8 cellular contexts compared by ENCODE assay signal in genomic region chr10:73358331-73359279, GRCh38. TPM values are rescaled to one million over a fixed set of nuclear protein-coding genes. Genes with fewer than 3 reads are reported as not detected.
DNase-seq lines count a peak whose midpoint lies in the region; ATAC-seq and TF ChIP-seq lines count a peak whose summit lies in the region.

Gene CFAP70, minus strand, starts transcription at chr10:73358864. Its CDS starts 4,068 bp downstream, at chr10:73354796.

- peak within 1 kb of the TSS; percentile 96 for H2AFZ ChIP-seq in OCI-LY3 (ENCODE audit: low read depth, low read length)

- intact Hi-C loops in Calu3 (cut with micrococcal nuclease; ENCODE audit: unreplicated experiment), result no loop called here

- H3K79me2 ChIP-seq in OCI-LY3 (ENCODE audit: low read length), result no peaks in the 10 kb centered on the region

- BruUV-seq in Calu3 (replicated peaks; lab: Mats Ljungman, UMichigan), result no TSS peak

- H3K27me3 Mint-ChIP-seq in Calu3 (ENCODE audit: unreplicated experiment), result peaks cover 13% of the 10 kb centered on the region

- peak within 1 kb of the TSS; percentile 95 for H3K4me3 Mint-ChIP-seq in Calu3 (ENCODE audit: low read depth, unreplicated experiment)

- no peak for TF ChIP-seq CTCF in Calu3 (IDR thresholded peaks at IDR 0.05; ENCODE audit: unreplicated experiment)
- no peak for TF ChIP-seq CTCF in OCI-LY3 (IDR thresholded peaks at IDR 0.05; ENCODE audit: low read depth, low read length)

- H3K4me3 ChIP-seq in HUES64 (ENCODE audit: low read length) (peak within 1 kb of the TSS; percentile 81), OCI-LY3 (ENCODE audit: low read length) (peak within 1 kb of the TSS; percentile 97)

- H3K9me3 Mint-ChIP-seq in Calu3 (ENCODE audit: low read depth, unreplicated experiment), result no peaks in the 10 kb centered on the region

- H3K27me3 ChIP-seq in HUES64 (ENCODE audit: insufficient read depth, low read length), result peaks cover 23% of the 10 kb centered on the region
- H3K27me3 ChIP-seq in OCI-LY3 (ENCODE audit: low read depth, low read length), result peaks cover 6% of the 10 kb centered on the region; the same call in 1 of the 2 replicates

- H3K36me3 Mint-ChIP-seq in Calu3 (ENCODE audit: insufficient read depth, unreplicated experiment), result peaks cover 16% of the 10 kb centered on the region

- H3K9me3 ChIP-seq in HUES64 (ENCODE audit: insufficient read depth, low read depth, low read length) (no peaks in the 10 kb centered on the region), OCI-LY3 (ENCODE audit: insufficient read depth, low read length) (no peaks in the 10 kb centered on the region)

- peak; percentile 96 for DNase-seq in Calu3
- peak; percentile 89 for DNase-seq in activated T-cell treated with anti-CD3 and anti-CD28 coated beads for 24 hours (ENCODE audit: low read depth)
- DNase-seq in epithelial cell of prostate (ENCODE audit: low read depth, low spot score), result peak; percentile 91
- DNase-seq in middle frontal gyrus (ENCODE audit: extremely low spot score, low spot score), result peak; percentile 87
- peak; percentile 88 to 90 for DNase-seq in stimulated activated CD8-positive, alpha-beta memory T cell treated with anti-CD3 and anti-CD28 coated beads, Interleukin-15, amount 100 ng/mL, for 48 hours (ENCODE audit: low read depth in 2 of 2)

- peak; percentile 95 for ATAC-seq in GM21447 (IDR thresholded peaks at IDR 0.05; ENCODE audit: unreplicated experiment)

- H3K27ac Mint-ChIP-seq in Calu3 (ENCODE audit: unreplicated experiment), result peak within 1 kb of the TSS; percentile 93

- no peak within 1 kb of the TSS for H3K27ac ChIP-seq in HUES64 (ENCODE audit: low read depth, low read length)
- no peak within 1 kb of the TSS for H3K27ac ChIP-seq in OCI-LY3 (ENCODE audit: low read length)
- H3K27ac ChIP-seq in epithelial cell of prostate, result peak within 1 kb of the TSS; percentile 15

- 2% methylated on average over 41 of the region's 45 CpGs for WGBS in HUES64

- peak within 1 kb of the TSS; percentile 98 for H3K4me2 ChIP-seq in OCI-LY3 (ENCODE audit: low read length)

- H3K4me1 Mint-ChIP-seq in Calu3 (ENCODE audit: low read depth, unreplicated experiment), result peaks cover 11% of the 10 kb centered on the region

- peaks cover 9% of the 10 kb centered on the region; the same call in 1 of the 2 replicates for H3K4me1 ChIP-seq in HUES64 (ENCODE audit: insufficient read depth, low read length)
- peaks cover 8% of the 10 kb centered on the region; the same call in 1 of the 2 replicates for H3K4me1 ChIP-seq in OCI-LY3 (ENCODE audit: low read length)

- H4K20me1 ChIP-seq in OCI-LY3 (ENCODE audit: insufficient read depth, low read length), result no peaks in the 10 kb centered on the region

- CTCF ChIA-PET in Calu3 (lab: Charles Lee), result interaction anchor here (0.6 to 2.0 kb wide), 4 partner anchors 10 to 95 kb away, joined by 3 to 7 read pairs (median 3); no protein-coding TSS in a partner anchor

- H3K36me3 ChIP-seq in HUES64 (ENCODE audit: insufficient read depth, low read length) (no peaks in the 10 kb centered on the region), OCI-LY3 (replicated peaks; ENCODE audit: low read depth, low read length) (no peaks in the 10 kb centered on the region)

- H3K9ac ChIP-seq in HUES64 (ENCODE audit: low read depth, low read length) (peak within 1 kb of the TSS; percentile 88), OCI-LY3 (ENCODE audit: low read length) (peak within 1 kb of the TSS; percentile 67)

RNA-seq across cellular contexts. Expression of gene CFAP70, which starts in this region (rescaled TPM):
- total RNA-seq in Calu3 (2022), result 1.2 and 1.9 TPM in 2 replicates
- 0.30 TPM for polyA plus RNA-seq in HUES64 (2013, experiment 1 of 2)
- 0.44 TPM for polyA plus RNA-seq in HUES64 (2013, experiment 2 of 2)
